8 cellular contexts compared by ENCODE assay signal in genomic region chr1:11680270-11681070, GRCh38. TPM values are rescaled to one million over a fixed set of nuclear protein-coding genes. Genes with fewer than 3 reads are reported as not detected.
DNase-seq lines count a peak whose midpoint lies in the region; ATAC-seq, FAIRE-seq and TF ChIP-seq lines count a peak whose summit lies in the region.

No MANE protein-coding gene starts in this region.

- 30% methylated on average over 23 of the region's 65 CpGs for WGBS in A549 (ENCODE audit: missing lambda C conversion rate)
- WGBS in gastroesophageal sphincter (ENCODE audit: low coverage in 1 of 2), 2 donors = 0% methylated on average over 4 of the region's 65 CpGs; no CpG with 5 or more reads in 1 of the 2 donors
- WGBS in prostate gland = 6% methylated on average over 60 of the region's 65 CpGs

- TF ChIP-seq RAD21 in A549 (conservative IDR thresholded peaks at IDR 0.05 in 1 of 2, IDR thresholded peaks at IDR 0.05 in 1 of 2) = no peak

- peak overlapping the region; percentile 98 for H3K4me2 ChIP-seq in A549

- TF ChIP-seq POLR2A in A549 (IDR thresholded peaks at IDR 0.05; ENCODE audit: low read length) (no peak), gastroesophageal sphincter (IDR thresholded peaks at IDR 0.05) (no peak), prostate gland (IDR thresholded peaks at IDR 0.05) (no peak)

- POLR2A ChIA-PET in A549 (lab: Yijun Ruan, JAX) = no interaction called here

- H3K4me1 ChIP-seq in A549 (peaks cover 4% of the 10 kb centered on the region; the same call in 2 of the 3 replicates), gastroesophageal sphincter (peaks cover 0 to 23% (median 8%) of the 10 kb centered on the region in 3 donors), prostate gland (replicated peaks) (peaks cover 6% of the 10 kb centered on the region)

- H3K9me3 ChIP-seq in A549 = no peaks in the 10 kb centered on the region
- no peaks in the 10 kb centered on the region for H3K9me3 ChIP-seq in WERI-Rb-1 (ENCODE audit: severe bottlenecking)
- no peaks in the 10 kb centered on the region for H3K9me3 ChIP-seq in gastroesophageal sphincter
- no peaks in the 10 kb centered on the region for H3K9me3 ChIP-seq in prostate gland

- H3K27me3 ChIP-seq in WERI-Rb-1 (ENCODE audit: insufficient read depth, low read depth, severe bottlenecking) = no peaks in the 10 kb centered on the region
- peaks cover 6% of the 10 kb centered on the region for H3K27me3 ChIP-seq in gastroesophageal sphincter
- H3K27me3 ChIP-seq in prostate gland (replicated peaks; ENCODE audit: insufficient read depth) = no peaks in the 10 kb centered on the region

- DNase-seq in A549 (ENCODE audit: low read depth in 1 of 2, low spot score in 1 of 2) (peak in 1 of 2 experiments; percentile 51), WERI-Rb-1 (no peak), prostate gland (ENCODE audit: low spot score) (no peak), SW480 (ENCODE audit: low spot score) (no peak)
- no peak for DNase-seq in stimulated activated naive CD4-positive, alpha-beta T cell treated with Interleukin-2 at 50 U/mL for 16 hours (lab: John Stamatoyannopoulos, UW)

- TF ChIP-seq CTCF in A549 (IDR thresholded peaks at IDR 0.05) (no peak), WERI-Rb-1 (IDR thresholded peaks at IDR 0.05; ENCODE audit: low read depth, low read length) (no peak), gastroesophageal sphincter (IDR thresholded peaks at IDR 0.05) (no peak), prostate gland (IDR thresholded peaks at IDR 0.05) (no peak)

- ATAC-seq in A549 = peak; percentile 73 to 76
- ATAC-seq in GM18867 (IDR thresholded peaks at IDR 0.05; ENCODE audit: unreplicated experiment) = peak; percentile 4
- peak; percentile 14 for ATAC-seq in HG03108 (IDR thresholded peaks at IDR 0.05; ENCODE audit: unreplicated experiment)
- ATAC-seq in gastroesophageal sphincter = peak; percentile 42

- H3K4me3 ChIP-seq in A549 = peak overlapping the region; percentile 81
- H3K4me3 ChIP-seq in WERI-Rb-1 (ENCODE audit: low read depth, low read length) = peak overlapping the region; percentile 96
- peak overlapping the region; percentile 53 to 92 for H3K4me3 ChIP-seq in gastroesophageal sphincter
- peak overlapping the region; percentile 62 to 76 for H3K4me3 ChIP-seq in prostate gland

- CTCF ChIA-PET in A549 (lab: Yijun Ruan, JAX) = interaction anchor here (1.2 to 2.7 kb wide), 2 partner anchors 16 to 17 kb away, joined by 3 to 15 read pairs; partner anchors contain the start of gene FBXO6

- peaks cover 36% of the 10 kb centered on the region for H3K36me3 ChIP-seq in WERI-Rb-1
- peaks cover 0 to 25% of the 10 kb centered on the region in 2 donors for H3K36me3 ChIP-seq in gastroesophageal sphincter
- no peaks in the 10 kb centered on the region for H3K36me3 ChIP-seq in prostate gland

- H3K27ac ChIP-seq in A549 (peak overlapping the region; percentile 79 to 99), WERI-Rb-1 (peak overlapping the region; percentile 86), gastroesophageal sphincter (peak overlapping the region; percentile 54 to 96 (median 87)), prostate gland (peak overlapping the region; percentile 79 to 80)

- intact Hi-C loops in prostate gland (cut with DNase I) = loop anchor here (5.0 kb wide), 1 partner anchor 57 kb away; the partner anchor contains the start of gene AGTRAP

- TF ChIP-seq EP300 in A549 (IDR thresholded peaks at IDR 0.05) (no peak), gastroesophageal sphincter (IDR thresholded peaks at IDR 0.05) (no peak)

- FAIRE-seq in A549 (lab: Jason Lieb, UNC) = no peak

TF ChIP-seq in A549, 52 proteins besides CTCF, POLR2A, EP300 and RAD21 (continues in another document):
- TF ChIP-seq FOXS1 (CRISPR knock-in tag; IDR thresholded peaks at IDR 0.05) (no peak), E2F6 (IDR thresholded peaks at IDR 0.05; ENCODE audit: borderline replicate concordance, low read depth) (no peak; the same call in 1 of the 2 replicates), HES2 (IDR thresholded peaks at IDR 0.05) (no peak), CHD2 (IDR thresholded peaks at IDR 0.05; ENCODE audit: low read length, partially characterized antibody) (no peak), ELK1 (IDR thresholded peaks at IDR 0.05; ENCODE audit: low read depth, low read length) (no peak), HEYL (CRISPR knock-in tag; IDR thresholded peaks at IDR 0.05) (no peak), TFCP2L1 (CRISPR knock-in tag; IDR thresholded peaks at IDR 0.05) (0 out of 2 replicates have a peak, but pooled peaks have one; percentile 44), EHMT2 (IDR thresholded peaks at IDR 0.05; ENCODE audit: low read depth) (no peak), PHF8 (IDR thresholded peaks at IDR 0.05; ENCODE audit: borderline replicate concordance, low read depth) (peak; percentile 50; the same call in 1 of the 2 replicates), HOXB5 (CRISPR knock-in tag; IDR thresholded peaks at IDR 0.05) (no peak)

RNA-seq across cellular contexts. Expression of gene MAD2L2, which starts 0.5 kb away (rescaled TPM):
- polyA plus RNA-seq in A549 (2011; rRNA removed) = 32.5 and 35.4 TPM in 2 replicates
- polyA plus RNA-seq in A549 (2012; cell fraction: cytosol; rRNA removed) = 67.2 and 71.8 TPM in 2 replicates
- polyA plus RNA-seq in A549 (2012; cell fraction: nucleus; rRNA removed) = 52.5 and 53.0 TPM in 2 replicates
- polyA plus RNA-seq in A549 (2017; fragmentation: RNase III; extraction: RNeasy Plus Mini Kit Qiagen cat#74134 plus additional on column Dnase treatment) = 30.6 to 31.7 TPM (median 31.2 TPM) in 3 replicates
- 34.5 and 39.9 TPM in 2 replicates for polyA minus RNA-seq in A549 (2011; rRNA and poly(A)+ RNA removed)
- total RNA-seq in gastroesophageal sphincter = 10 to 100 TPM; 19.4 to 43.7 (median 24.3) TPM
- 10 to 100 TPM; 37.3 to 67.8 TPM for total RNA-seq in prostate gland

RNA-seq across cellular contexts. Expression of gene DRAXIN, which starts 11.0 kb away (rescaled TPM):
- polyA plus RNA-seq in A549 (2011; rRNA removed) (0.03 and 0.04 TPM in 2 replicates), A549 (2017; fragmentation: RNase III; extraction: RNeasy Plus Mini Kit Qiagen cat#74134 plus additional on column Dnase treatment) (0.03 to 0.08 TPM in 2 of 3 replicates, not detected in the other)
- under 0.01 and 0.01 TPM in 2 replicates for polyA plus RNA-seq in A549 (2012; cell fraction: cytosol; rRNA removed)
- polyA plus RNA-seq in A549 (2012; cell fraction: nucleus; rRNA removed) = 0.01 and 0.04 TPM in 2 replicates
- not detected in 2 replicates for polyA minus RNA-seq in A549 (2011; rRNA and poly(A)+ RNA removed)
- total RNA-seq in gastroesophageal sphincter (under 1 TPM in 3 of 4 donors, not detected in 1; 0.08 to 0.16 (median 0.12) TPM), prostate gland (under 1 TPM; 0.05 to 0.51 TPM)

RNA-seq across cellular contexts. Expression of gene FBXO6, which starts 16.5 kb away (rescaled TPM):
- polyA plus RNA-seq in A549 (2011; rRNA removed) (7.7 and 8.5 TPM in 2 replicates), A549 (2017; fragmentation: RNase III; extraction: RNeasy Plus Mini Kit Qiagen cat#74134 plus additional on column Dnase treatment) (4.8 to 5.5 TPM (median 5.4 TPM) in 3 replicates)
- 14.3 and 18.0 TPM in 2 replicates for polyA plus RNA-seq in A549 (2012; cell fraction: cytosol; rRNA removed)
- polyA plus RNA-seq in A549 (2012; cell fraction: nucleus; rRNA removed) = 6.8 and 9.0 TPM in 2 replicates
- polyA minus RNA-seq in A549 (2011; rRNA and poly(A)+ RNA removed) = 6.7 and 7.7 TPM in 2 replicates
- total RNA-seq in gastroesophageal sphincter (10 to 100 TPM; 17.0 to 20.7 (median 18.8) TPM), prostate gland (10 to 100 TPM; 12.5 to 17.7 TPM)

RNA-seq across cellular contexts. Expression of gene FBXO44, which starts 25.8 kb away (rescaled TPM):
- polyA plus RNA-seq in A549 (2011; rRNA removed) (10.3 and 10.4 TPM in 2 replicates), A549 (2017; fragmentation: RNase III; extraction: RNeasy Plus Mini Kit Qiagen cat#74134 plus additional on column Dnase treatment) (21.7 to 27.3 TPM (median 26.9 TPM) in 3 replicates)
- 21.9 and 29.7 TPM in 2 replicates for polyA plus RNA-seq in A549 (2012; cell fraction: cytosol; rRNA removed)
- 90.7 and 96.8 TPM in 2 replicates for polyA plus RNA-seq in A549 (2012; cell fraction: nucleus; rRNA removed)
- polyA minus RNA-seq in A549 (2011; rRNA and poly(A)+ RNA removed) = 8.1 and 8.8 TPM in 2 replicates
- total RNA-seq in gastroesophageal sphincter (10 to 100 TPM; 10.5 to 22.9 (median 17.2) TPM), prostate gland (10 to 100 TPM; 29.5 to 51.2 TPM)

RNA-seq across cellular contexts. Expression of gene FBXO2, which starts 26.2 kb away (rescaled TPM):
- polyA plus RNA-seq in A549 (2011; rRNA removed) (5.8 and 8.5 TPM in 2 replicates), A549 (2017; fragmentation: RNase III; extraction: RNeasy Plus Mini Kit Qiagen cat#74134 plus additional on column Dnase treatment) (14.3 to 35.2 TPM (median 31.2 TPM) in 3 replicates)
- polyA plus RNA-seq in A549 (2012; cell fraction: cytosol; rRNA removed) = 7.1 and 7.3 TPM in 2 replicates
- polyA plus RNA-seq in A549 (2012; cell fraction: nucleus; rRNA removed) = 7.6 and 8.2 TPM in 2 replicates
- polyA minus RNA-seq in A549 (2011; rRNA and poly(A)+ RNA removed) = 3.0 and 4.5 TPM in 2 replicates
- total RNA-seq in gastroesophageal sphincter (10 to 100 TPM in 1 of 4 donors, 1 to 10 TPM in 3; 4.7 to 12.5 (median 6.8) TPM), prostate gland (10 to 100 TPM; 14.1 to 16.9 TPM)

Comparison
In these comparisons a context has a peak if more than half of its experiments do, and no peak if none do; other contexts are left out.
1. ATAC-seq: peak in every context shown above with its lines; median percentile 74 in A549; 42 in gastroesophageal sphincter; 14 in HG03108; 4 in GM18867.